Comparison of ENCODE assay signal across 9 cellular contexts in the genomic region with DNA sequence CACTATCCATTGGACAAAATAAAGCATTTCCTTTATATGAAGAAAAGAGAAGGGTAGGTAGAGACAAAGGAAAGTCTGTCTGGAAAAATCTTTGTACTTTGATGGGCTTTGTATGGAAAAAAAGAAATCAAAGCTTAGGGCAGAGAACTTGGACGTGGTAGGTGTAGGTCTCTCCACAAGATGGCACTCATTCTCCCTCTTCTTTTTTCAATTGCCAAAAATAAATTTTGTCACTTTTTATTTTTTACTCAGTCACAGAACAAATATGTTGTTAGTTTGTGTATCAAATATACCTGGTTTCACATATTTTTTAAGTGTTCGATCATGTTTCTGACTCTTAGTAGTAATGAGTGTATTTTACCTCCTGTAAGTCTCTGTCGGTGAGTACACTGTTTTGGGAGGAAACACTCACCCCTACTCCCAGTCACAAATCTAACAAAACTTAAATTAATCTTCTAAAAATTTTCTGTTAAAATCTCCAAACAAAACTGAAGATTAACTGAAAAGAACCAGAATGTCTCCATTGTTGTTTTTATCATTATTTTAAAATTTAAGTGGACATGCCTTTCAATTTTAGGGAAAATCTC.
A peak's percentile ranks its signal among the peaks of the same experiment; 100 is the strongest.
DNase-seq lines count a peak whose midpoint lies in the region; ATAC-seq and TF ChIP-seq lines count a peak whose summit lies in the region.
"Had no signal": no experiment of that assay in that cellular context is flagged by ENCODE, and none has a peak within 500 bp of the region (broad histone marks: within the 10 kb centered on the region; RNA-seq: fewer than 3 reads in every experiment).

No MANE protein-coding gene starts in this region.

- no peaks in the 10 kb centered on the region for H3K36me3 Mint-ChIP-seq in effector memory CD8-positive, alpha-beta T cell (ENCODE audit: insufficient read depth)

- no peak overlapping the region for H3K4me3 Mint-ChIP-seq in effector memory CD8-positive, alpha-beta T cell

- no peak overlapping the region for H2AFZ ChIP-seq in Loucy (ENCODE audit: low read length)

- H4K20me1 ChIP-seq in Loucy (ENCODE audit: insufficient read depth, low read length, poor library complexity, severe bottlenecking) = no peaks in the 10 kb centered on the region
- H4K20me1 ChIP-seq: BLaER1 treated with 17β-estradiol and CSF1 and Interleukin-3, amounts not matched to agents 10 nM and 100 nM had no signal

- H3K27ac Mint-ChIP-seq in effector memory CD8-positive, alpha-beta T cell = no peak overlapping the region

- DNase-seq in NCI-H1105 treated with DMSO at 0.1 percent for 48 hours (lab: John Stamatoyannopoulos, UW) = peak; percentile 29
- DNase-seq in NCI-H1105 (lab: John Stamatoyannopoulos, UW) = no peak
- DNase-seq in colonic mucosa = no peak
- DNase-seq in non-pigmented ciliary epithelial cell (ENCODE audit: low read depth) = peak; percentile 1
- no peak for DNase-seq in effector memory CD8-positive, alpha-beta T cell
- DNase-seq in COLO668 (lab: John Stamatoyannopoulos, UW; ENCODE audit: unreplicated experiment) = no peak
- DNase-seq in NCI-H1048 (lab: John Stamatoyannopoulos, UW) = no peak

- H3K36me3 ChIP-seq in Loucy (ENCODE audit: insufficient read depth, low read length) = no peaks in the 10 kb centered on the region
- no peaks in the 10 kb centered on the region for H3K36me3 ChIP-seq in colonic mucosa
- H3K36me3 ChIP-seq: BLaER1 treated with 17β-estradiol and CSF1 and Interleukin-3, amounts not matched to agents 10 nM and 100 nM had no signal

- H3K9me3 ChIP-seq in Loucy (ENCODE audit: insufficient read depth, low read depth, low read length) (no peaks in the 10 kb centered on the region), colonic mucosa (no peaks in the 10 kb centered on the region)
- H3K9me3 ChIP-seq: BLaER1 treated with 17β-estradiol and CSF1 and Interleukin-3, amounts not matched to agents 10 nM and 100 nM had no signal

- intact Hi-C loops in colonic mucosa (cut with DNase I) = loop anchor here (5.0 kb wide), 1 partner anchor 336 kb away; no protein-coding TSS in a partner anchor

- H3K9me3 Mint-ChIP-seq in effector memory CD8-positive, alpha-beta T cell = peaks cover 0 to 5% of the 10 kb centered on the region in 2 donors

- H3K4me3 ChIP-seq in Loucy (ENCODE audit: low read length, poor library complexity, severe bottlenecking) = no peak overlapping the region
- H3K4me3 ChIP-seq in colonic mucosa = no peak overlapping the region
- H3K4me3 ChIP-seq: BLaER1 treated with 17β-estradiol and CSF1 and Interleukin-3, amounts not matched to agents 10 nM and 100 nM had no signal

- H3F3A ChIP-seq in Loucy (ENCODE audit: low read depth) = no peaks in the 10 kb centered on the region

- no peaks in the 10 kb centered on the region for H3K27me3 Mint-ChIP-seq in effector memory CD8-positive, alpha-beta T cell

- H3K9me2 ChIP-seq in Loucy (replicated peaks; ENCODE audit: low read depth, low read length) = no peaks in the 10 kb centered on the region

- TF ChIP-seq CTCF in Loucy (conservative IDR thresholded peaks at IDR 0.05; ENCODE audit: low read length) (peak; percentile 78), colonic mucosa (IDR thresholded peaks at IDR 0.05) (peak; percentile 28)

- H3K27ac ChIP-seq in colonic mucosa = no peak overlapping the region
- H3K27ac ChIP-seq: BLaER1 treated with 17β-estradiol and CSF1 and Interleukin-3, amounts not matched to agents 10 nM and 100 nM had no signal

- H3K9ac ChIP-seq in Loucy (ENCODE audit: low read depth, low read length, poor library complexity, severe bottlenecking) = no peak overlapping the region
- no peak overlapping the region for H3K9ac ChIP-seq in colonic mucosa (ENCODE audit: low read depth in 2 of 2, low read length in 2 of 2)
- H3K9ac ChIP-seq: BLaER1 treated with 17β-estradiol and CSF1 and Interleukin-3, amounts not matched to agents 10 nM and 100 nM had no signal

- no peaks in the 10 kb centered on the region for H3K27me3 ChIP-seq in Loucy (ENCODE audit: insufficient read depth, low read length, poor library complexity, severe bottlenecking)
- H3K27me3 ChIP-seq in colonic mucosa = no peaks in the 10 kb centered on the region
- H3K27me3 ChIP-seq: BLaER1 treated with 17β-estradiol and CSF1 and Interleukin-3, amounts not matched to agents 10 nM and 100 nM had no signal

- no peak overlapping the region for H3K4me2 ChIP-seq in Loucy (ENCODE audit: low read depth, low read length, poor library complexity, severe bottlenecking)
- H3K4me2 ChIP-seq: BLaER1 treated with 17β-estradiol and CSF1 and Interleukin-3, amounts not matched to agents 10 nM and 100 nM had no signal

- no peak for ATAC-seq in effector memory CD8-positive, alpha-beta T cell (replicated peaks)

- H3K79me2 ChIP-seq in Loucy (ENCODE audit: insufficient read depth, low read length) = no peaks in the 10 kb centered on the region

- no peaks in the 10 kb centered on the region for H3K4me1 ChIP-seq in Loucy (ENCODE audit: insufficient read depth, low read length, poor library complexity, severe bottlenecking)
- H3K4me1 ChIP-seq in colonic mucosa = no peaks in the 10 kb centered on the region

- H3K4me1 Mint-ChIP-seq in effector memory CD8-positive, alpha-beta T cell (ENCODE audit: low read depth in 2 of 2) = no peaks in the 10 kb centered on the region

Comparison
In these comparisons a context has a peak if more than half of its experiments do, and no peak if none do; other contexts are left out.
1. DNase-seq: peak in NCI-H1105 treated with DMSO at 0.1 percent for 48 hours (single experiment) and non-pigmented ciliary epithelial cell (single experiment); none in NCI-H1105 (single experiment), colonic mucosa (single experiment), effector memory CD8-positive, alpha-beta T cell (0 of 3), COLO668 (single experiment) and NCI-H1048 (single experiment).